ENCODE assay signal across 9 cellular contexts in genomic region chr2:72142743-72143440, GRCh38. TPM values are rescaled to one million over a fixed set of nuclear protein-coding genes. Genes with fewer than 3 reads are reported as not detected.
DNase-seq lines count a peak whose midpoint lies in the region; ATAC-seq and TF ChIP-seq lines count a peak whose summit lies in the region.
"Had no signal": no experiment of that assay in that cellular context is flagged by ENCODE, and none has a peak within 500 bp of the region (broad histone marks: within the 10 kb centered on the region; RNA-seq: fewer than 3 reads in every experiment).

No MANE protein-coding gene starts in this region.

- peaks cover 43% of the 10 kb centered on the region for H3K27me3 ChIP-seq in suprapubic skin

- peaks cover 76% of the 10 kb centered on the region for H3K4me1 ChIP-seq in suprapubic skin

- TF ChIP-seq POLR2A in lower leg skin (IDR thresholded peaks at IDR 0.05): peak in 1 of 2 donors; percentile 6
- TF ChIP-seq POLR2A in suprapubic skin (IDR thresholded peaks at IDR 0.05): no peak

- ATAC-seq in GM21717 (IDR thresholded peaks at IDR 0.05; ENCODE audit: unreplicated experiment) (no peak), GM18870 (IDR thresholded peaks at IDR 0.05; ENCODE audit: unreplicated experiment) (no peak)
- ATAC-seq: T-cell had no signal

- H3K4me3 ChIP-seq in lower leg skin (ENCODE audit: low read depth, poor library complexity, severe bottlenecking) (peak overlapping the region; percentile 14), suprapubic skin (peak overlapping the region; percentile 64)

- no peak for TF ChIP-seq EP300 in suprapubic skin (IDR thresholded peaks at IDR 0.05)

- TF ChIP-seq CTCF in lower leg skin (IDR thresholded peaks at IDR 0.05) (no peak), suprapubic skin (IDR thresholded peaks at IDR 0.05) (no peak)

- H3K36me3 ChIP-seq in suprapubic skin: no peaks in the 10 kb centered on the region
- H3K36me3 ChIP-seq: neutrophil had no signal

- intact Hi-C loops in lower leg skin (cut with DNase I; ENCODE audit: low total_unique reads): no loop called here

- peak overlapping the region; percentile 29 for H3K27ac ChIP-seq in suprapubic skin
- H3K27ac ChIP-seq: neutrophil had no signal

- WGBS in lower leg skin, 2 donors: 4 to 13% methylated on average over 17 to 42 of the region's 45 CpGs
- WGBS in suprapubic skin: 10% methylated on average over 20 of the region's 45 CpGs

- DNase-seq in MV-4-11 (lab: John Stamatoyannopoulos, UW): peak; percentile 62
- DNase-seq in ecto neural progenitor cell (ENCODE audit: low spot score): peak; percentile 80
- peak; percentile 82 to 96 for DNase-seq in lower leg skin (ENCODE audit: low spot score in 2 of 2)
- peak; percentile 87 to 89 for DNase-seq in suprapubic skin (ENCODE audit: low spot score in 2 of 2)
- DNase-seq in activated CD4-positive, alpha-beta T cell treated with anti-CD3 and anti-CD28 coated beads for 4 hours: no peak

- no peaks in the 10 kb centered on the region for H3K9me3 ChIP-seq in suprapubic skin
- H3K9me3 ChIP-seq: neutrophil had no signal

RNA-seq across cellular contexts. Expression of gene CYP26B1, which starts 4.8 kb away (rescaled TPM):
- 10 to 100 TPM; 51.6 to 93.0 (median 73.6) TPM for total RNA-seq in lower leg skin
- 10 to 100 TPM; 53.3 to 83.3 (median 67.7) TPM for total RNA-seq in suprapubic skin

Comparison
In these comparisons a context has a peak if more than half of its experiments do, and no peak if none do; other contexts are left out.
1. DNase-seq: peak in MV-4-11 (single experiment), ecto neural progenitor cell (single experiment), lower leg skin (2 of 2) and suprapubic skin (2 of 2); none in activated CD4-positive, alpha-beta T cell treated with anti-CD3 and anti-CD28 coated beads for 4 hours (0 of 2).